8 cellular contexts compared by ENCODE assay signal in genomic region chr19:52897149-52897935, GRCh38. TPM values are rescaled to one million over a fixed set of nuclear protein-coding genes. Genes with fewer than 3 reads are reported as not detected.
DNase-seq lines count a peak whose midpoint lies in the region; ATAC-seq and TF ChIP-seq lines count a peak whose summit lies in the region.

TSS of gene ZNF320 (minus strand) at chr19:52897635. CDS start at chr19:52890255, 7,380 bp downstream.

- peak within 1 kb of the TSS; percentile 89 for H4K8ac ChIP-seq in mesenchymal stem cell (ENCODE audit: low read length)

- TSS peak; percentile 63 for BruUV-seq in A673 (replicated peaks; lab: Mats Ljungman, UMichigan)

- H3K27ac Mint-ChIP-seq in activated CD8-positive, alpha-beta T cell treated with anti-CD3 and anti-CD28 coated beads, Interleukin-2, amount 10 ng/mL, durations not matched to agents 7 days and 5 days = peak within 1 kb of the TSS; percentile 97

- TF ChIP-seq CTCF in A673 (conservative IDR thresholded peaks at IDR 0.05; ENCODE audit: low read depth, low read length) = no peak

- H2BK12ac ChIP-seq in mesenchymal stem cell (ENCODE audit: low read length in 2 of 2) = peak within 1 kb of the TSS in 1 of 2 experiments; percentile 63

- 1% methylated on average over 54 of the region's 56 CpGs for WGBS in mesenchymal stem cell

- peak within 1 kb of the TSS; percentile 86 to 92 for H3K18ac ChIP-seq in mesenchymal stem cell (ENCODE audit: low read depth in 1 of 2, low read length in 2 of 2)

- H3K4me1 ChIP-seq in A673 (ENCODE audit: insufficient read depth, low read length, poor library complexity, severe bottlenecking) (no peaks in the 10 kb centered on the region), mesenchymal stem cell (ENCODE audit: control insufficient read depth, insufficient read depth, low read depth, low read length) (peaks cover 4% of the 10 kb centered on the region)

- peak within 1 kb of the TSS; percentile 58 for H3K4me3 ChIP-seq in A673 (ENCODE audit: low read depth, low read length, poor library complexity, severe bottlenecking)
- peak within 1 kb of the TSS; percentile 76 to 90 for H3K4me3 ChIP-seq in mesenchymal stem cell (ENCODE audit: insufficient read depth in 1 of 2, low read depth in 1 of 2, low read length in 2 of 2)

- peak within 1 kb of the TSS; percentile 60 to 96 for H3K4ac ChIP-seq in mesenchymal stem cell (ENCODE audit: low read depth in 1 of 2, low read length in 2 of 2)

- H3K27ac ChIP-seq in A673 (ENCODE audit: low read depth, low read length, poor library complexity, severe bottlenecking) = peak within 1 kb of the TSS; percentile 79
- peak within 1 kb of the TSS; percentile 97 for H3K27ac ChIP-seq in mesenchymal stem cell (ENCODE audit: low read length, poor library complexity, severe bottlenecking)

- peaks cover 6% of the 10 kb centered on the region for H3K9me3 Mint-ChIP-seq in activated CD8-positive, alpha-beta T cell treated with anti-CD3 and anti-CD28 coated beads, Interleukin-2, amount 10 ng/mL, durations not matched to agents 7 days and 5 days (ENCODE audit: insufficient read depth)

- H2BK120ac ChIP-seq in mesenchymal stem cell (ENCODE audit: low read depth, low read length) = no peak within 1 kb of the TSS

- peaks cover 18% of the 10 kb centered on the region for H3K79me1 ChIP-seq in mesenchymal stem cell (replicated peaks; ENCODE audit: low read length, poor library complexity, severe bottlenecking)

- peak; percentile 93 for DNase-seq in A673 (ENCODE audit: low spot score)
- DNase-seq in NCI-H460 (ENCODE audit: extremely low read depth, low read depth) = peak; percentile 44
- DNase-seq in activated CD8-positive, alpha-beta T cell treated with anti-CD3 and anti-CD28 coated beads, Interleukin-2, amount 10 ng/mL, durations not matched to agents 7 days and 5 days = peak; percentile 96
- DNase-seq in effector CD4-positive, alpha-beta T cell = peak; percentile 85
- DNase-seq in mesenchymal stem cell = peak; percentile 94
- peak; percentile 73 for DNase-seq in stimulated activated CD8-positive, alpha-beta memory T cell treated with anti-CD3 and anti-CD28 coated beads, Interleukin-12 subunit alpha, Interleukin-12 subunit beta, amount 100 ng/mL, for 24 hours (ENCODE audit: extremely low read depth)

- H2BK15ac ChIP-seq in mesenchymal stem cell (ENCODE audit: low read depth, poor library complexity, severe bottlenecking) = no peak within 1 kb of the TSS

- no peaks in the 10 kb centered on the region for H3K9me3 ChIP-seq in A673 (ENCODE audit: low read depth, low read length, poor library complexity, severe bottlenecking)
- H3K9me3 ChIP-seq in mesenchymal stem cell (ENCODE audit: control insufficient read depth, low read length) = no peaks in the 10 kb centered on the region

- H2AK5ac ChIP-seq in mesenchymal stem cell (ENCODE audit: low read length, severe bottlenecking) = peak within 1 kb of the TSS; percentile 47

- POLR2A ChIA-PET in A673 (lab: Charles Lee; ENCODE audit: low non-redundant PET) = no interaction called here
- POLR2A ChIA-PET in activated CD8-positive, alpha-beta T cell treated with anti-CD3 and anti-CD28 coated beads, Interleukin-2, amount 10 ng/mL, durations not matched to agents 7 days and 5 days (lab: Charles Lee) = interaction anchor here (0.9 kb wide), 1 partner anchor 13 kb away, joined by 3 read pairs; no protein-coding TSS in a partner anchor

- peak within 1 kb of the TSS; percentile 95 for H2AFZ ChIP-seq in mesenchymal stem cell (ENCODE audit: low read depth, low read length)

- peak within 1 kb of the TSS; percentile 90 for H3K4me2 ChIP-seq in mesenchymal stem cell (ENCODE audit: low read length, poor library complexity, severe bottlenecking)

- H3K14ac ChIP-seq in mesenchymal stem cell (ENCODE audit: low read length in 2 of 2) = peak within 1 kb of the TSS; percentile 62 to 76

- peak within 1 kb of the TSS; percentile 41 to 92 for H3K23ac ChIP-seq in mesenchymal stem cell (ENCODE audit: low read length in 2 of 2)

- peaks cover 37% of the 10 kb centered on the region for H3K36me3 Mint-ChIP-seq in activated CD8-positive, alpha-beta T cell treated with anti-CD3 and anti-CD28 coated beads, Interleukin-2, amount 10 ng/mL, durations not matched to agents 7 days and 5 days (ENCODE audit: low read depth)

- peak within 1 kb of the TSS; percentile 76 for H2BK5ac ChIP-seq in mesenchymal stem cell (ENCODE audit: low read depth, low read length, poor library complexity, severe bottlenecking)

- CTCF ChIA-PET in A673 (lab: Charles Lee) = no interaction called here
- CTCF ChIA-PET in activated CD8-positive, alpha-beta T cell treated with anti-CD3 and anti-CD28 coated beads, Interleukin-2, amount 10 ng/mL, durations not matched to agents 7 days and 5 days (lab: Charles Lee) = no interaction called here

- ATAC-seq in GM18867 (IDR thresholded peaks at IDR 0.05; ENCODE audit: unreplicated experiment) = peak; percentile 60
- ATAC-seq in HG03108 (IDR thresholded peaks at IDR 0.05; ENCODE audit: unreplicated experiment) = peak; percentile 98
- peak; percentile 100 for ATAC-seq in activated CD8-positive, alpha-beta T cell treated with anti-CD3 and anti-CD28 coated beads, Interleukin-2, amount 10 ng/mL, durations not matched to agents 7 days and 5 days

- H3K4me3 Mint-ChIP-seq in activated CD8-positive, alpha-beta T cell treated with anti-CD3 and anti-CD28 coated beads, Interleukin-2, amount 10 ng/mL, durations not matched to agents 7 days and 5 days = peak within 1 kb of the TSS; percentile 90

- intact Hi-C loops in A673 (cut with micrococcal nuclease; ENCODE audit: unreplicated experiment) = no loop called here

- no peaks in the 10 kb centered on the region for H3K27me3 Mint-ChIP-seq in activated CD8-positive, alpha-beta T cell treated with anti-CD3 and anti-CD28 coated beads, Interleukin-2, amount 10 ng/mL, durations not matched to agents 7 days and 5 days (ENCODE audit: low read depth)

- no peaks in the 10 kb centered on the region for H3K27me3 ChIP-seq in A673 (replicated peaks; ENCODE audit: insufficient read depth, low read depth, low read length, poor library complexity)
- no peaks in the 10 kb centered on the region for H3K27me3 ChIP-seq in mesenchymal stem cell (ENCODE audit: control insufficient read depth in 1 of 2, insufficient read depth in 1 of 2, low read length in 2 of 2)

- peaks cover 8% of the 10 kb centered on the region for H3K4me1 Mint-ChIP-seq in activated CD8-positive, alpha-beta T cell treated with anti-CD3 and anti-CD28 coated beads, Interleukin-2, amount 10 ng/mL, durations not matched to agents 7 days and 5 days (ENCODE audit: low read depth)

- peak within 1 kb of the TSS; percentile 39 for H4K91ac ChIP-seq in mesenchymal stem cell (ENCODE audit: low read length)

- no peaks in the 10 kb centered on the region for H3K36me3 ChIP-seq in A673 (ENCODE audit: insufficient read depth, low read length, poor library complexity, severe bottlenecking)
- H3K36me3 ChIP-seq in mesenchymal stem cell (ENCODE audit: control insufficient read depth in 1 of 2, insufficient read depth in 2 of 2, low read depth in 1 of 2, low read length in 2 of 2) = peaks cover 22 to 23% of the 10 kb centered on the region in 2 experiments

- peak within 1 kb of the TSS; percentile 95 for H3K9ac ChIP-seq in mesenchymal stem cell (ENCODE audit: low read length)

RNA-seq across cellular contexts. Expression of gene ZNF320, which starts in this region (rescaled TPM):
- total RNA-seq in A673 (2021) = 9.2 and 12.2 TPM in 2 replicates
- total RNA-seq in NCI-H460 (2014; rRNA removed; shearing (Covaris generic)) = 2.3 and 4.8 TPM in 2 replicates
- polyA plus RNA-seq in NCI-H460 (2014; cell fraction: nucleus; rRNA removed) = 0.56 and 0.67 TPM in 2 replicates
- 10 to 100 TPM in 1 of 2 experiments, 1 to 10 TPM in 1; 7.9 to 10.5 TPM for total RNA-seq in activated CD8-positive, alpha-beta T cell treated with anti-CD3 and anti-CD28 coated beads, Interleukin-2, amount 10 ng/mL, durations not matched to agents 7 days and 5 days
- polyA plus RNA-seq in mesenchymal stem cell (2013, experiment 1 of 2) = 4.7 TPM
- 4.1 TPM for polyA plus RNA-seq in mesenchymal stem cell (2013, experiment 2 of 2)

Comparison
In these comparisons a context has a peak if more than half of its experiments do, and no peak if none do; other contexts are left out.
1. Peak in every context shown above with its lines: DNase-seq, ATAC-seq, H3K4me3 ChIP-seq and H3K27ac ChIP-seq.
2. DNase-seq: peak in every context shown above with its lines; median percentile 96 in activated CD8-positive, alpha-beta T cell treated with anti-CD3 and anti-CD28 coated beads, Interleukin-2, amount 10 ng/mL, durations not matched to agents 7 days and 5 days; 94 in mesenchymal stem cell; 93 in A673; 85 in effector CD4-positive, alpha-beta T cell; 73 in stimulated activated CD8-positive, alpha-beta memory T cell treated with anti-CD3 and anti-CD28 coated beads, Interleukin-12 subunit alpha, Interleukin-12 subunit beta, amount 100 ng/mL, for 24 hours; 44 in NCI-H460.